22 cellular contexts compared by ENCODE assay signal in genomic region chr12:121831571-121832235, GRCh38. TPM values are rescaled to one million over a fixed set of nuclear protein-coding genes. Genes with fewer than 3 reads are reported as not detected.
"Had no signal": no experiment of that assay in that cellular context is flagged by ENCODE, and none has a peak within 500 bp of the region (broad histone marks: within the 10 kb centered on the region; RNA-seq: fewer than 3 reads in every experiment).

No MANE protein-coding gene starts in this region.

- H3K4me1 ChIP-seq: prostate gland, suprapubic skin had no signal

- H3K9me3 ChIP-seq: prostate gland, suprapubic skin had no signal

- H3K27ac ChIP-seq: cardiac muscle cell, prostate gland, skin epidermis, suprapubic skin had no signal

- H3K27me3 Mint-ChIP-seq: activated CD4-positive, alpha-beta memory T cell treated with anti-CD3 and anti-CD28 coated beads, Interleukin-2, amount 10 ng/mL, durations not matched to agents 7 days and 5 days had no signal

- H3K4me1 Mint-ChIP-seq: activated CD4-positive, alpha-beta memory T cell treated with anti-CD3 and anti-CD28 coated beads, Interleukin-2, amount 10 ng/mL, durations not matched to agents 7 days and 5 days; endodermal cell had no signal

- H3K4me3 Mint-ChIP-seq: activated CD4-positive, alpha-beta memory T cell treated with anti-CD3 and anti-CD28 coated beads, Interleukin-2, amount 10 ng/mL, durations not matched to agents 7 days and 5 days; endodermal cell; natural killer cell had no signal

- H3K27ac Mint-ChIP-seq: activated CD4-positive, alpha-beta memory T cell treated with anti-CD3 and anti-CD28 coated beads, Interleukin-2, amount 10 ng/mL, durations not matched to agents 7 days and 5 days; endodermal cell had no signal

- H3K4me3 ChIP-seq: cardiac muscle cell, prostate gland, skin epidermis, suprapubic skin had no signal

- H3K9me3 Mint-ChIP-seq: activated CD4-positive, alpha-beta memory T cell treated with anti-CD3 and anti-CD28 coated beads, Interleukin-2, amount 10 ng/mL, durations not matched to agents 7 days and 5 days; endodermal cell; natural killer cell had no signal

- ATAC-seq: left ventricle myocardium superior; natural killer cell; right cardiac atrium; stimulated activated naive CD8-positive, alpha-beta T cell treated with anti-CD3 and anti-CD28 coated beads, Interleukin-15, Interleukin-2, amounts not matched to agents 100 U/mL and 50 U/mL, for 24 hours had no signal

- H3K27me3 ChIP-seq: cardiac muscle cell, suprapubic skin had no signal

- DNase-seq: activated CD4-positive, alpha-beta memory T cell treated with anti-CD3 and anti-CD28 coated beads, Interleukin-2, amount 10 ng/mL, durations not matched to agents 7 days and 5 days; activated CD4-positive, alpha-beta T cell treated with anti-CD3 and anti-CD28 coated beads for 4 hours; activated gamma-delta T cell; activated T-cell treated with anti-CD3 and anti-CD28 coated beads, Interleukin-2, amount 50 U/mL, for 48 hours; endodermal cell; head of caudate nucleus; kidney glomerular epithelial cell; left ventricle myocardium superior; mesenchymal stem cell; natural killer cell; occipital lobe; right cardiac atrium; stimulated activated CD4-positive, alpha-beta T cell treated with anti-CD3 and anti-CD28 coated beads, Interleukin-4, amount 100 ng/mL, for 24 hours; stimulated activated naive CD8-positive, alpha-beta T cell treated with anti-CD3 and anti-CD28 coated beads, Interleukin-15, Interleukin-2, amounts not matched to agents 100 U/mL and 50 U/mL, for 24 hours; trophoblast cell had no signal

RNA-seq across cellular contexts. Expression of gene HPD, which starts 27.0 kb away (rescaled TPM):
- total RNA-seq: activated CD4-positive, alpha-beta memory T cell treated with anti-CD3 and anti-CD28 coated beads, Interleukin-2, amount 10 ng/mL, durations not matched to agents 7 days and 5 days; cardiac muscle cell; dermis microvascular lymphatic vessel endothelial cell; frontal cortex; natural killer cell; occipital lobe; T-helper 1 cell treated with Interleukin-12 subunit alpha and Interleukin-12 subunit beta and Interleukin-4 antibody, amounts not matched to agents 30 ng/mL and 1 ng/mL, for 36 hours had no signal
- polyA plus RNA-seq: cardiac muscle cell had no signal
